ENCODE assay signal across 9 cellular contexts in genomic region chr1:47449702-47450552, GRCh38. TPM values are rescaled to one million over a fixed set of nuclear protein-coding genes. Genes with fewer than 3 reads are reported as not detected.
DNase-seq lines count a peak whose midpoint lies in the region; ATAC-seq, FAIRE-seq and TF ChIP-seq lines count a peak whose summit lies in the region.
"Had no signal": no experiment of that assay in that cellular context is flagged by ENCODE, and none has a peak within 500 bp of the region (broad histone marks: within the 10 kb centered on the region; RNA-seq: fewer than 3 reads in every experiment).

No MANE protein-coding gene starts in this region.

- H3K4me1 Mint-ChIP-seq in astrocyte (ENCODE audit: low read depth, unreplicated experiment): no peaks in the 10 kb centered on the region

- DNase-seq in AG04449 (ENCODE audit: low read depth, low spot score) (no peak), GM23248 (peak; percentile 30), astrocyte (ENCODE audit: low read depth) (no peak), left colon (peak in 1 of 2 donors; percentile 46), GDM1 (lab: John Stamatoyannopoulos, UW) (no peak), SKM-1 treated with dmso at 0.1 percent for 144 hours (lab: John Stamatoyannopoulos, UW; ENCODE audit: unreplicated experiment) (no peak)

- H3K4me1 ChIP-seq in GM23248 (ENCODE audit: insufficient read depth): no peaks in the 10 kb centered on the region
- H3K4me1 ChIP-seq in astrocyte (ENCODE audit: insufficient read depth, low read length): peaks cover under 1% of the 10 kb centered on the region

- in situ Hi-C loops in GM23248 (cut with MboI): loop anchor here (10.0 kb wide), 1 partner anchor 255 kb away; no protein-coding TSS in a partner anchor

- POLR2A ChIA-PET in AG04449 (lab: Yijun Ruan, JAX): no interaction called here

- H3K9me3 ChIP-seq in GM23248 (ENCODE audit: low read depth): no peaks in the 10 kb centered on the region
- no peaks in the 10 kb centered on the region for H3K9me3 ChIP-seq in astrocyte (ENCODE audit: insufficient read depth, low read depth, low read length)

- peaks cover 8% of the 10 kb centered on the region for H3K9me3 Mint-ChIP-seq in astrocyte (ENCODE audit: unreplicated experiment)

- H3K4me2 ChIP-seq in GM23248 (ENCODE audit: unreplicated experiment) (no peak overlapping the region), astrocyte (ENCODE audit: low read length) (no peak overlapping the region)

- H3K27ac Mint-ChIP-seq in astrocyte (ENCODE audit: unreplicated experiment): no peak overlapping the region

- intact Hi-C loops in left colon (cut with DNase I, micrococcal nuclease): no loop called here

- no peak overlapping the region for H3K4me3 Mint-ChIP-seq in astrocyte (ENCODE audit: unreplicated experiment)
- H3K4me3 Mint-ChIP-seq: IgD-negative memory B cell had no signal

- H3K79me2 ChIP-seq in GM23248 (ENCODE audit: insufficient read depth): no peaks in the 10 kb centered on the region
- H3K79me2 ChIP-seq in astrocyte (ENCODE audit: insufficient read depth, low read length): no peaks in the 10 kb centered on the region

- no peak for FAIRE-seq in astrocyte (lab: Jason Lieb, UNC)

- no peaks in the 10 kb centered on the region for H3K36me3 ChIP-seq in GM23248 (ENCODE audit: low read depth)
- H3K36me3 ChIP-seq in astrocyte (ENCODE audit: insufficient read depth, low read length): no peaks in the 10 kb centered on the region

- TF ChIP-seq CTCF in AG04449 (IDR thresholded peaks at IDR 0.05; ENCODE audit: insufficient read depth, low read length, missing control alignments) (peak; percentile 43), astrocyte (IDR thresholded peaks at IDR 0.05; ENCODE audit: insufficient read depth, low read depth, low read length) (peak; percentile 12)

- H3F3A ChIP-seq in GM23248 (ENCODE audit: insufficient read depth): no peaks in the 10 kb centered on the region

- ATAC-seq in left colon (peak; percentile 25), HG02798 (IDR thresholded peaks at IDR 0.05; ENCODE audit: poor library complexity, unreplicated experiment) (no peak), HG03457 (IDR thresholded peaks at IDR 0.05; ENCODE audit: unreplicated experiment) (no peak)

- H3K4me3 ChIP-seq in AG04449 (ENCODE audit: low read depth, low read length): no peak overlapping the region
- no peak overlapping the region for H3K4me3 ChIP-seq in GM23248
- H3K4me3 ChIP-seq in astrocyte (ENCODE audit: insufficient read depth, low read depth, low read length): no peak overlapping the region

- WGBS in GM23248 (ENCODE audit: low coverage in 1 of 2, low lambda C conversion rate in 2 of 2, missing lambda C conversion rate in 2 of 2), 2 experiments: 35 to 38% methylated on average over 42 to 43 of the region's 43 CpGs

- peaks cover 2% of the 10 kb centered on the region for H3K36me3 Mint-ChIP-seq in astrocyte (ENCODE audit: low read depth, unreplicated experiment)
- H3K36me3 Mint-ChIP-seq: IgD-negative memory B cell had no signal

- no peak overlapping the region for H2AFZ ChIP-seq in GM23248
- no peak overlapping the region for H2AFZ ChIP-seq in astrocyte (ENCODE audit: low read depth, low read length)

- H3K9ac ChIP-seq in GM23248 (no peak overlapping the region), astrocyte (ENCODE audit: low read length) (no peak overlapping the region)

- H3K9me2 ChIP-seq in GM23248 (ENCODE audit: insufficient read depth): no peaks in the 10 kb centered on the region

- H3K27me3 ChIP-seq in GM23248 (replicated peaks; ENCODE audit: insufficient read depth) (peaks cover 63% of the 10 kb centered on the region), astrocyte (ENCODE audit: insufficient read depth, low read length) (peaks cover 58% of the 10 kb centered on the region)

- H4K20me1 ChIP-seq in GM23248 (ENCODE audit: insufficient read depth) (no peaks in the 10 kb centered on the region), astrocyte (ENCODE audit: insufficient read depth, low read length) (peaks cover 4% of the 10 kb centered on the region)

- H3K27ac ChIP-seq in GM23248: no peak overlapping the region
- H3K27ac ChIP-seq in astrocyte (ENCODE audit: low read depth, low read length): no peak overlapping the region

- H3K27me3 Mint-ChIP-seq in astrocyte (ENCODE audit: low read depth, unreplicated experiment): peaks cover 82% of the 10 kb centered on the region

- CTCF ChIA-PET in AG04449 (lab: Yijun Ruan, JAX): interaction anchor here (1.4 to 5.7 kb wide), 6 partner anchors 9 to 281 kb away, joined by 3 to 57 read pairs (median 8); partner anchors contain the start of gene FOXD2

RNA-seq across cellular contexts. Expression of gene FOXD2, which starts 12.1 kb away (rescaled TPM):
- 0.43 TPM in 1 of 2 replicates, not detected in the other for total RNA-seq in GM23248 (2014; rRNA removed; shearing (Covaris generic))
- polyA plus RNA-seq in GM23248 (2016; fragmentation: Nextera tagmentation; extraction: Ambion mirVana): 0.15 and 0.20 TPM in 2 replicates
- total RNA-seq in astrocyte (0.07 TPM in 1 of 2 replicates, not detected in the other), left colon (10 to 100 TPM; 16.1 to 20.7 TPM)

RNA-seq across cellular contexts. Expression of gene FOXE3, which starts 33.8 kb away (rescaled TPM):
- 0.13 TPM in 1 of 2 replicates, not detected in the other for total RNA-seq in GM23248 (2014; rRNA removed; shearing (Covaris generic))
- 0.13 TPM in 1 of 2 replicates, not detected in the other for polyA plus RNA-seq in GM23248 (2016; fragmentation: Nextera tagmentation; extraction: Ambion mirVana)
- total RNA-seq in astrocyte: 0.14 TPM in 1 of 2 replicates, not detected in the other
- not detected for total RNA-seq in left colon
- polyA plus RNA-seq: IgD-negative memory B cell had no signal

Comparison
In these comparisons a context has a peak if more than half of its experiments do, and no peak if none do; other contexts are left out.
1. RNA of gene FOXD2, which starts 12.1 kb away (total RNA-seq): 16.1 to 20.7 TPM in left colon; 0.43 TPM in GM23248 and 0.07 TPM in astrocyte; every median in the first group is over 10 times any median in the second.